ENCODE assay signal across 8 cellular contexts in genomic region chr21:39334611-39335010, GRCh38.
"Had no signal": no experiment of that assay in that cellular context is flagged by ENCODE, and none has a peak within 500 bp of the region (broad histone marks: within the 10 kb centered on the region; RNA-seq: fewer than 3 reads in every experiment).

No MANE protein-coding gene starts in this region.

- ATAC-seq: GM12878 had no signal

- DNase-seq: GDM1, GF-D8 had no signal

- FAIRE-seq: G401.6, GM12878, GM12891, GM12892, GM18507, GM19239 had no signal

- H3K4me3 ChIP-seq: GM12878 had no signal
